ENCODE assay signal across 1 cellular context in the genomic region with DNA sequence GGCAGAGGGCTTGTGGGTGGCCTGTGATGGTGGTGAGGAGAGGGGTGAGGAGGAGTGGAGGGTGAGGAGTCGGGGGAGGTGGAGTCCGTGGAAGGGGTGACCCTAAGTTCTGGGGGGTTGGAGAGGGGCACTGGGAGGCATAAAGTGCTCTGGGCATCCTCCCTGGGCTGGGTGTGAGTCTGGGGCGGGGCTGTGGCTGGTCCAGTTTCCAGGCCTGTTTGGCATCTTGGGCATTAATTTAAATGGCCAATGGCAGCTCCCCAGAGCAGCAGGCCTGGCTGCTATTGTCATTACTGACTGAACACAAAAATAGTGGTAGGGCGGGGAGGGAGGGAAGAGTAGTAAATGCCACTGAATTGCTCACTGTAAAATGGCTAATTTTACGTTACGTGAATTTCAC.
TF ChIP-seq lines count a peak whose summit lies in the region.

No MANE protein-coding gene starts in this region.

TF ChIP-seq in GM23338, 12 proteins besides CTCF, POLR2A, EP300 and RAD21:
- TF ChIP-seq, protein P1, sequence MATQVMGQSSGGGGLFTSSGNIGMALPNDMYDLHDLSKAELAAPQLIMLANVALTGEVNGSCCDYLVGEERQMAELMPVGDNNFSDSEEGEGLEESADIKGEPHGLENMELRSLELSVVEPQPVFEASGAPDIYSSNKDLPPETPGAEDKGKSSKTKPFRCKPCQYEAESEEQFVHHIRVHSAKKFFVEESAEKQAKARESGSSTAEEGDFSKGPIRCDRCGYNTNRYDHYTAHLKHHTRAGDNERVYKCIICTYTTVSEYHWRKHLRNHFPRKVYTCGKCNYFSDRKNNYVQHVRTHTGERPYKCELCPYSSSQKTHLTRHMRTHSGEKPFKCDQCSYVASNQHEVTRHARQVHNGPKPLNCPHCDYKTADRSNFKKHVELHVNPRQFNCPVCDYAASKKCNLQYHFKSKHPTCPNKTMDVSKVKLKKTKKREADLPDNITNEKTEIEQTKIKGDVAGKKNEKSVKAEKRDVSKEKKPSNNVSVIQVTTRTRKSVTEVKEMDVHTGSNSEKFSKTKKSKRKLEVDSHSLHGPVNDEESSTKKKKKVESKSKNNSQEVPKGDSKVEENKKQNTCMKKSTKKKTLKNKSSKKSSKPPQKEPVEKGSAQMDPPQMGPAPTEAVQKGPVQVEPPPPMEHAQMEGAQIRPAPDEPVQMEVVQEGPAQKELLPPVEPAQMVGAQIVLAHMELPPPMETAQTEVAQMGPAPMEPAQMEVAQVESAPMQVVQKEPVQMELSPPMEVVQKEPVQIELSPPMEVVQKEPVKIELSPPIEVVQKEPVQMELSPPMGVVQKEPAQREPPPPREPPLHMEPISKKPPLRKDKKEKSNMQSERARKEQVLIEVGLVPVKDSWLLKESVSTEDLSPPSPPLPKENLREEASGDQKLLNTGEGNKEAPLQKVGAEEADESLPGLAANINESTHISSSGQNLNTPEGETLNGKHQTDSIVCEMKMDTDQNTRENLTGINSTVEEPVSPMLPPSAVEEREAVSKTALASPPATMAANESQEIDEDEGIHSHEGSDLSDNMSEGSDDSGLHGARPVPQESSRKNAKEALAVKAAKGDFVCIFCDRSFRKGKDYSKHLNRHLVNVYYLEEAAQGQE (IDR thresholded peaks at IDR 0.05; ENCODE audit: unreplicated experiment) = no peak
- TF ChIP-seq POLR2AphosphoS5 (IDR thresholded peaks at IDR 0.05; ENCODE audit: low read depth) (no peak), EZH2phosphoT487 (IDR thresholded peaks at IDR 0.05; ENCODE audit: unreplicated experiment) (no peak), CREB1 (CRISPR knock-in tag; IDR thresholded peaks at IDR 0.05; ENCODE audit: low read depth) (no peak), STAT1 (IDR thresholded peaks at IDR 0.05; ENCODE audit: unreplicated experiment) (no peak), NANOG (IDR thresholded peaks at IDR 0.05; ENCODE audit: borderline replicate concordance) (no peak), ZNF114 (CRISPR knock-in tag; IDR thresholded peaks at IDR 0.05) (no peak), EZH2 (IDR thresholded peaks at IDR 0.05; ENCODE audit: low read depth, unreplicated experiment) (no peak), JUNB (IDR thresholded peaks at IDR 0.05; ENCODE audit: unreplicated experiment) (no peak), ZNF331 (CRISPR knock-in tag; IDR thresholded peaks at IDR 0.05; ENCODE audit: low read depth) (no peak)
- TF ChIP-seq, protein P2, sequence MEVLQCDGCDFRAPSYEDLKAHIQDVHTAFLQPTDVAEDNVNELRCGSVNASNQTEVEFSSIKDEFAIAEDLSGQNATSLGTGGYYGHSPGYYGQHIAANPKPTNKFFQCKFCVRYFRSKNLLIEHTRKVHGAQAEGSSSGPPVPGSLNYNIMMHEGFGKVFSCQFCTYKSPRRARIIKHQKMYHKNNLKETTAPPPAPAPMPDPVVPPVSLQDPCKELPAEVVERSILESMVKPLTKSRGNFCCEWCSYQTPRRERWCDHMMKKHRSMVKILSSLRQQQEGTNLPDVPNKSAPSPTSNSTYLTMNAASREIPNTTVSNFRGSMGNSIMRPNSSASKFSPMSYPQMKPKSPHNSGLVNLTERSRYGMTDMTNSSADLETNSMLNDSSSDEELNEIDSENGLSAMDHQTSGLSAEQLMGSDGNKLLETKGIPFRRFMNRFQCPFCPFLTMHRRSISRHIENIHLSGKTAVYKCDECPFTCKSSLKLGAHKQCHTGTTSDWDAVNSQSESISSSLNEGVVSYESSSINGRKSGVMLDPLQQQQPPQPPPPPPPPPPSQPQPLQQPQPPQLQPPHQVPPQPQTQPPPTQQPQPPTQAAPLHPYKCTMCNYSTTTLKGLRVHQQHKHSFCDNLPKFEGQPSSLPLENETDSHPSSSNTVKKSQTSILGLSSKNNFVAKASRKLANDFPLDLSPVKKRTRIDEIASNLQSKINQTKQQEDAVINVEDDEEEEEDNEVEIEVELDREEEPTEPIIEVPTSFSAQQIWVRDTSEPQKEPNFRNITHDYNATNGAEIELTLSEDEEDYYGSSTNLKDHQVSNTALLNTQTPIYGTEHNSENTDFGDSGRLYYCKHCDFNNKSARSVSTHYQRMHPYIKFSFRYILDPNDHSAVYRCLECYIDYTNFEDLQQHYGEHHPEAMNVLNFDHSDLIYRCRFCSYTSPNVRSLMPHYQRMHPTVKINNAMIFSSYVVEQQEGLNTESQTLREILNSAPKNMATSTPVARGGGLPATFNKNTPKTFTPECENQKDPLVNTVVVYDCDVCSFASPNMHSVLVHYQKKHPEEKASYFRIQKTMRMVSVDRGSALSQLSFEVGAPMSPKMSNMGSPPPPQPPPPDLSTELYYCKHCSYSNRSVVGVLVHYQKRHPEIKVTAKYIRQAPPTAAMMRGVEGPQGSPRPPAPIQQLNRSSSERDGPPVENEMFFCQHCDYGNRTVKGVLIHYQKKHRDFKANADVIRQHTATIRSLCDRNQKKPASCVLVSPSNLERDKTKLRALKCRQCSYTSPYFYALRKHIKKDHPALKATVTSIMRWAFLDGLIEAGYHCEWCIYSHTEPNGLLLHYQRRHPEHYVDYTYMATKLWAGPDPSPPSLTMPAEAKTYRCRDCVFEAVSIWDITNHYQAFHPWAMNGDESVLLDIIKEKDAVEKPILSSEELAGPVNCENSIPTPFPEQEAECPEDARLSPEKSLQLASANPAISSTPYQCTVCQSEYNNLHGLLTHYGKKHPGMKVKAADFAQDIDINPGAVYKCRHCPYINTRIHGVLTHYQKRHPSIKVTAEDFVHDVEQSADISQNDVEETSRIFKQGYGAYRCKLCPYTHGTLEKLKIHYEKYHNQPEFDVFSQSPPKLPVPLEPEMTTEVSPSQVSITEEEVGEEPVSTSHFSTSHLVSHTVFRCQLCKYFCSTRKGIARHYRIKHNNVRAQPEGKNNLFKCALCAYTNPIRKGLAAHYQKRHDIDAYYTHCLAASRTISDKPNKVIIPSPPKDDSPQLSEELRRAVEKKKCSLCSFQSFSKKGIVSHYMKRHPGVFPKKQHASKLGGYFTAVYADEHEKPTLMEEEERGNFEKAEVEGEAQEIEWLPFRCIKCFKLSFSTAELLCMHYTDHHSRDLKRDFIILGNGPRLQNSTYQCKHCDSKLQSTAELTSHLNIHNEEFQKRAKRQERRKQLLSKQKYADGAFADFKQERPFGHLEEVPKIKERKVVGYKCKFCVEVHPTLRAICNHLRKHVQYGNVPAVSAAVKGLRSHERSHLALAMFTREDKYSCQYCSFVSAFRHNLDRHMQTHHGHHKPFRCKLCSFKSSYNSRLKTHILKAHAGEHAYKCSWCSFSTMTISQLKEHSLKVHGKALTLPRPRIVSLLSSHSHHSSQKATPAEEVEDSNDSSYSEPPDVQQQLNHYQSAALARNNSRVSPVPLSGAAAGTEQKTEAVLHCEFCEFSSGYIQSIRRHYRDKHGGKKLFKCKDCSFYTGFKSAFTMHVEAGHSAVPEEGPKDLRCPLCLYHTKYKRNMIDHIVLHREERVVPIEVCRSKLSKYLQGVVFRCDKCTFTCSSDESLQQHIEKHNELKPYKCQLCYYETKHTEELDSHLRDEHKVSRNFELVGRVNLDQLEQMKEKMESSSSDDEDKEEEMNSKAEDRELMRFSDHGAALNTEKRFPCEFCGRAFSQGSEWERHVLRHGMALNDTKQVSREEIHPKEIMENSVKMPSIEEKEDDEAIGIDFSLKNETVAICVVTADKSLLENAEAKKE (CRISPR knock-in tag; IDR thresholded peaks at IDR 0.05) = no peak
- TF ChIP-seq, protein P3, sequence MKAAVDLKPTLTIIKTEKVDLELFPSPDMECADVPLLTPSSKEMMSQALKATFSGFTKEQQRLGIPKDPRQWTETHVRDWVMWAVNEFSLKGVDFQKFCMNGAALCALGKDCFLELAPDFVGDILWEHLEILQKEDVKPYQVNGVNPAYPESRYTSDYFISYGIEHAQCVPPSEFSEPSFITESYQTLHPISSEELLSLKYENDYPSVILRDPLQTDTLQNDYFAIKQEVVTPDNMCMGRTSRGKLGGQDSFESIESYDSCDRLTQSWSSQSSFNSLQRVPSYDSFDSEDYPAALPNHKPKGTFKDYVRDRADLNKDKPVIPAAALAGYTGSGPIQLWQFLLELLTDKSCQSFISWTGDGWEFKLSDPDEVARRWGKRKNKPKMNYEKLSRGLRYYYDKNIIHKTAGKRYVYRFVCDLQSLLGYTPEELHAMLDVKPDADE (IDR thresholded peaks at IDR 0.05) = no peak
